Comparison of ENCODE assay signal across 8 cellular contexts in genomic region chr12:131710464-131711457, GRCh38. TPM values are rescaled to one million over a fixed set of nuclear protein-coding genes. Genes with fewer than 3 reads are reported as not detected.
DNase-seq lines count a peak whose midpoint lies in the region; ATAC-seq and TF ChIP-seq lines count a peak whose summit lies in the region.

Gene SFSWAP, plus strand, starts transcription at chr12:131711090. Its CDS starts 140 bp downstream, at chr12:131711230.

- no peaks in the 10 kb centered on the region for H3K27me3 Mint-ChIP-seq in activated CD4-positive, alpha-beta T cell treated with anti-CD3 and anti-CD28 coated beads for 36 hours

- H3K4me1 Mint-ChIP-seq in activated CD4-positive, alpha-beta T cell treated with anti-CD3 and anti-CD28 coated beads for 36 hours: peaks cover 24% of the 10 kb centered on the region

- intact Hi-C loops in activated CD4-positive, alpha-beta T cell treated with anti-CD3 and anti-CD28 coated beads for 36 hours (cut with DNase I, micrococcal nuclease): loop anchor here (1.0 to 5.0 kb wide), 6 partner anchors 28 to 838 kb away; partner anchors contain the start of genes EP400 (in 1 of the 2), MMP17 (in 1 of the 2), PUS1 (in 1 of the 2) and RAN (in 1 of the 2)
- intact Hi-C loops in left colon (cut with DNase I, micrococcal nuclease): no loop called here

- POLR2A ChIA-PET in activated CD4-positive, alpha-beta T cell treated with anti-CD3 and anti-CD28 coated beads for 36 hours (lab: Charles Lee): interaction anchor here (0.6 kb wide), 1 partner anchor 106 kb away, joined by 3 read pairs; no protein-coding TSS in a partner anchor

- H3K36me3 Mint-ChIP-seq in activated CD4-positive, alpha-beta T cell treated with anti-CD3 and anti-CD28 coated beads for 36 hours (ENCODE audit: low read depth): peaks cover 22% of the 10 kb centered on the region

- CTCF ChIA-PET in activated CD4-positive, alpha-beta T cell treated with anti-CD3 and anti-CD28 coated beads for 36 hours (lab: Charles Lee): interaction anchor here (0.6 to 1.0 kb wide), 3 partner anchors 46 to 618 kb away, joined by 3 to 4 read pairs (median 4); no protein-coding TSS in a partner anchor

- ATAC-seq in GM18868 (IDR thresholded peaks at IDR 0.05; ENCODE audit: unreplicated experiment) (peak; percentile 91), HG03103 (IDR thresholded peaks at IDR 0.05; ENCODE audit: low read depth, unreplicated experiment) (peak; percentile 81), left colon (peak; percentile 97)
- ATAC-seq in activated CD4-positive, alpha-beta T cell treated with anti-CD3 and anti-CD28 coated beads for 36 hours: peak; percentile 92

- H3K4me3 Mint-ChIP-seq in activated CD4-positive, alpha-beta T cell treated with anti-CD3 and anti-CD28 coated beads for 36 hours: peak within 1 kb of the TSS; percentile 98

- H3K27ac Mint-ChIP-seq in activated CD4-positive, alpha-beta T cell treated with anti-CD3 and anti-CD28 coated beads for 36 hours: peak within 1 kb of the TSS; percentile 97

- DNase-seq in AG08396 (ENCODE audit: low spot score): peak; percentile 92
- DNase-seq in NCI-H345 treated with DMSO at 0.1 percent for 48 hours (lab: John Stamatoyannopoulos, UW; ENCODE audit: unreplicated experiment): peak; percentile 81
- DNase-seq in activated CD4-positive, alpha-beta T cell treated with anti-CD3 and anti-CD28 coated beads for 36 hours: peak; percentile 85
- DNase-seq in choroid plexus epithelial cell (ENCODE audit: low read depth): peak; percentile 75
- DNase-seq in left colon: peak; percentile 68 to 82
- DNase-seq in stimulated activated CD4-positive, alpha-beta T cell treated with anti-CD3 and anti-CD28 coated beads, Interleukin-1b, Interleukin-23, amount 100 ng/mL, for 4 hours (ENCODE audit: low read depth in 2 of 2): peak; percentile 63 to 75

- H3K9me3 Mint-ChIP-seq in activated CD4-positive, alpha-beta T cell treated with anti-CD3 and anti-CD28 coated beads for 36 hours (ENCODE audit: low read depth): no peaks in the 10 kb centered on the region

- TF ChIP-seq CTCF in choroid plexus epithelial cell (conservative IDR thresholded peaks at IDR 0.05; ENCODE audit: low read depth, low read length): no peak

- H3K4me3 ChIP-seq in choroid plexus epithelial cell (ENCODE audit: low read depth, low read length): peak within 1 kb of the TSS; percentile 95

RNA-seq across cellular contexts. Expression of gene SFSWAP, which starts in this region (rescaled TPM):
- total RNA-seq in activated CD4-positive, alpha-beta T cell treated with anti-CD3 and anti-CD28 coated beads for 36 hours: 10 to 100 TPM; 47.9 to 73.1 TPM
- 10 to 100 TPM; 34.2 to 41.1 TPM for total RNA-seq in left colon

Comparison
In these comparisons a context has a peak if more than half of its experiments do, and no peak if none do; other contexts are left out.
1. Peak in every context shown above with its lines: DNase-seq, ATAC-seq and H3K4me3 ChIP-seq.
2. intact Hi-C loops: an anchor here in activated CD4-positive, alpha-beta T cell treated with anti-CD3 and anti-CD28 coated beads for 36 hours (1.0 to 5.0 kb wide); none called in left colon.